ENCODE assay signal across 7 cellular contexts in genomic region chr4:159043861-159044260, GRCh38.
"Had no signal": no experiment of that assay in that cellular context is flagged by ENCODE, and none has a peak within 500 bp of the region (broad histone marks: within the 10 kb centered on the region; RNA-seq: fewer than 3 reads in every experiment).

No MANE protein-coding gene starts in this region.

- H3K9me3 Mint-ChIP-seq: IgD-negative memory B cell had no signal

- H3K36me3 Mint-ChIP-seq: IgD-negative memory B cell had no signal

- H3K27ac ChIP-seq: HL-60, KMS-11 had no signal

- H3K4me3 Mint-ChIP-seq: IgD-negative memory B cell had no signal

- DNase-seq: Karpas-422, KBM-7, KG1 had no signal

- H3K9ac ChIP-seq: KMS-11 had no signal

- H3K27ac Mint-ChIP-seq: IgD-negative memory B cell had no signal

- FAIRE-seq: HTR-8/SVneo had no signal

- H3K4me2 ChIP-seq: KMS-11 had no signal
